ENCODE assay signal across 1 cellular context in the genomic region with DNA sequence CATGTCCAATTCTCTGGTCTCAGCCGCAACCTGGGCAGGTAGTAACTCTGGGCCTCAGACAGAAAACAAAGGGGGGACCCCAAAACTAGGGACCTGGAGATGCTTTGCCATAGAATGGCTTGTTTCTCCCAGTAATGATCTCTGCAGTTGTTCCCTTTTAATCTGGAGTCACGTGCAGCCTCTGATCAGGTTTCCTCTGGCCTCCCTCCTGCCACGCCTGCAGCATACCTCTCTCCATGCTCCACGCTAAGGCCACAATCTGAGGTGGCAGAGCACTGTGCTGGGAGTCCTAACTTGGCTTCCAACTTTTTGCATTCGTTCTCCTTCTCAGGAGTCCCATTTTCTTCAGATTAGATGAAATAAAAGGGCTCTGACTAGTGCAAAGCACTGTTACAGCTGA.
TF ChIP-seq lines count a peak whose summit lies in the region.

No MANE protein-coding gene starts in this region.

TF ChIP-seq in HepG2, 621 proteins besides CTCF, POLR2A, EP300 and RAD21:
- TF ChIP-seq SAP130 (CRISPR knock-in tag; IDR thresholded peaks at IDR 0.05; ENCODE audit: low read depth) (peak; percentile 55; the same call in 1 of the 2 replicates), TAF1 (CRISPR knock-in tag; IDR thresholded peaks at IDR 0.05) (0 out of 2 replicates have a peak, but pooled peaks have one; percentile 2), HDAC1 (CRISPR knock-in tag; IDR thresholded peaks at IDR 0.05) (peak; percentile 41), ZNF670 (CRISPR knock-in tag; IDR thresholded peaks at IDR 0.05; ENCODE audit: borderline replicate concordance) (no peak), BHLHE40 (IDR thresholded peaks at IDR 0.05; ENCODE audit: low read length) (peak; percentile 80), GTF3A (CRISPR knock-in tag; conservative IDR thresholded peaks at IDR 0.05) (no peak), ZNF33A (CRISPR knock-in tag; IDR thresholded peaks at IDR 0.05; ENCODE audit: borderline replicate concordance) (peak; percentile 32; the same call in 1 of the 2 replicates), ARID2 (CRISPR knock-in tag; IDR thresholded peaks at IDR 0.05; ENCODE audit: borderline replicate concordance) (no peak), SIX1 (CRISPR knock-in tag; IDR thresholded peaks at IDR 0.05; ENCODE audit: borderline replicate concordance) (peak; percentile 40; the same call in 1 of the 2 replicates), MYC (CRISPR knock-in tag; IDR thresholded peaks at IDR 0.05; ENCODE audit: borderline replicate concordance) (peak; percentile 34; the same call in 1 of the 2 replicates)
- TF ChIP-seq, protein P1, sequence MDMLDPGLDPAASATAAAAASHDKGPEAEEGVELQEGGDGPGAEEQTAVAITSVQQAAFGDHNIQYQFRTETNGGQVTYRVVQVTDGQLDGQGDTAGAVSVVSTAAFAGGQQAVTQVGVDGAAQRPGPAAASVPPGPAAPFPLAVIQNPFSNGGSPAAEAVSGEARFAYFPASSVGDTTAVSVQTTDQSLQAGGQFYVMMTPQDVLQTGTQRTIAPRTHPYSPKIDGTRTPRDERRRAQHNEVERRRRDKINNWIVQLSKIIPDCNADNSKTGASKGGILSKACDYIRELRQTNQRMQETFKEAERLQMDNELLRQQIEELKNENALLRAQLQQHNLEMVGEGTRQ (IDR thresholded peaks at IDR 0.05; ENCODE audit: low read depth, low read length), result peak; percentile 24; the same call in 1 of the 2 replicates
- TF ChIP-seq, protein P1 (CRISPR knock-in tag; IDR thresholded peaks at IDR 0.05; ENCODE audit: borderline replicate concordance), result peak; percentile 59; the same call in 1 of the 2 replicates
- TF ChIP-seq, protein P2, sequence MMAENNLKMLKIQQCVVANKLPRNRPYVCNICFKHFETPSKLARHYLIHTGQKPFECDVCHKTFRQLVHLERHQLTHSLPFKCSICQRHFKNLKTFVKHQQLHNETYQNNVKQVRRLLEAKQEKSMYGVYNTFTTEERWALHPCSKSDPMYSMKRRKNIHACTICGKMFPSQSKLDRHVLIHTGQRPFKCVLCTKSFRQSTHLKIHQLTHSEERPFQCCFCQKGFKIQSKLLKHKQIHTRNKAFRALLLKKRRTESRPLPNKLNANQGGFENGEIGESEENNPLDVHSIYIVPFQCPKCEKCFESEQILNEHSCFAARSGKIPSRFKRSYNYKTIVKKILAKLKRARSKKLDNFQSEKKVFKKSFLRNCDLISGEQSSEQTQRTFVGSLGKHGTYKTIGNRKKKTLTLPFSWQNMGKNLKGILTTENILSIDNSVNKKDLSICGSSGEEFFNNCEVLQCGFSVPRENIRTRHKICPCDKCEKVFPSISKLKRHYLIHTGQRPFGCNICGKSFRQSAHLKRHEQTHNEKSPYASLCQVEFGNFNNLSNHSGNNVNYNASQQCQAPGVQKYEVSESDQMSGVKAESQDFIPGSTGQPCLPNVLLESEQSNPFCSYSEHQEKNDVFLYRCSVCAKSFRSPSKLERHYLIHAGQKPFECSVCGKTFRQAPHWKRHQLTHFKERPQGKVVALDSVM (CRISPR knock-in tag; IDR thresholded peaks at IDR 0.05), result 0 out of 2 replicates have a peak, but pooled peaks have one; percentile 17
- TF ChIP-seq, protein P3, sequence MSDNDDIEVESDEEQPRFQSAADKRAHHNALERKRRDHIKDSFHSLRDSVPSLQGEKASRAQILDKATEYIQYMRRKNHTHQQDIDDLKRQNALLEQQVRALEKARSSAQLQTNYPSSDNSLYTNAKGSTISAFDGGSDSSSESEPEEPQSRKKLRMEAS (IDR thresholded peaks at IDR 0.05), result peak; percentile 55; the same call in 1 of the 2 replicates
- TF ChIP-seq, protein P4, sequence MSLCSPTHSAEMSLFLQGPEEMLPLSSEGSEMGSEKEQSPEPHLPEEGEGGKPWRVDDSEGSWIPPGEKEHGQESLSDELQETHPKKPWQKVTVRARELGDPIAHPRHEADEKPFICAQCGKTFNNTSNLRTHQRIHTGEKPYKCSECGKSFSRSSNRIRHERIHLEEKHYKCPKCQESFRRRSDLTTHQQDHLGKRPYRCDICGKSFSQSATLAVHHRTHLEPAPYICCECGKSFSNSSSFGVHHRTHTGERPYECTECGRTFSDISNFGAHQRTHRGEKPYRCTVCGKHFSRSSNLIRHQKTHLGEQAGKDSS (CRISPR knock-in tag; IDR thresholded peaks at IDR 0.05; ENCODE audit: borderline replicate concordance, low read depth), result peak; percentile 97
